In genomic region chr20:43981535-43981934, GRCh38 we compare ENCODE assay signal across 1 cellular context.
TF ChIP-seq lines count a peak whose summit lies in the region.

No MANE protein-coding gene starts in this region.

TF ChIP-seq in K562, 482 proteins besides CTCF, POLR2A, EP300 and RAD21 (continued from another document):
- TF ChIP-seq ZNF318 (IDR thresholded peaks at IDR 0.05; ENCODE audit: borderline replicate concordance in 1 of 2, low read depth in 1 of 2) (no peak), NFE2 (IDR thresholded peaks at IDR 0.05; ENCODE audit: low read depth) (peak; percentile 51), MAFG (tag; conservative IDR thresholded peaks at IDR 0.05) (peak; percentile 67)
